7 cellular contexts compared by ENCODE assay signal in genomic region chr7:20591086-20591485, GRCh38. TPM values are rescaled to one million over a fixed set of nuclear protein-coding genes. Genes with fewer than 3 reads are reported as not detected.
"Had no signal": no experiment of that assay in that cellular context is flagged by ENCODE, and none has a peak within 500 bp of the region (broad histone marks: within the 10 kb centered on the region; RNA-seq: fewer than 3 reads in every experiment).

No MANE protein-coding gene starts in this region.

- DNase-seq: H9, HCEC 1CT, IMR-90 had no signal

- H3K4me3 ChIP-seq: GM23338, K562 had no signal

- H3K4me2 ChIP-seq: GM23338 had no signal

RNA-seq across cellular contexts. Expression of gene ABCB5, which starts 24.4 kb away (rescaled TPM):
- total RNA-seq: GM23338, H1, H9, HT-29, IMR-90, K562 had no signal
- polyA plus RNA-seq: GM23338, H1, IMR-90, K562 had no signal
